Comparison of ENCODE assay signal across 24 cellular contexts in the genomic region with DNA sequence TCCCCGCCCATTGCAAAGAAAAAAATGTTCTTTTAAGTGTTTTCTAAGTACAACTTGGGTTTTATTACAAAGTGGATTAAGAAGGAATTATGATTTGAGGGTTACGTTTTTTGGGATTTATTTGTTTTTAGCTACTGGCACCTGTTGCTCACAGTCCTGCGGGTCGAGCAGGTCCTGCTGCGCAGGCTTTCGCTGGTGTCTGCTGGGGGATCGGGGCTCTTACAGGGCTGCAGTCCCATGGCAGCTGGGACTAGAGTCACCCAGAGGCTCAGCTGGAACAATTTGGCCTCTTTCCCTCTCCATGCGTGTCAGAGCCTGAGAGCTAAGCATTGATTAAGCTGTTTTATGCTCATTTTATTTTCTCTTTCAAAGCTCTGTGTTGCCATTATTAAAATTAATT.
"Had no signal": no experiment of that assay in that cellular context is flagged by ENCODE, and none has a peak within 500 bp of the region (broad histone marks: within the 10 kb centered on the region; RNA-seq: fewer than 3 reads in every experiment).

No MANE protein-coding gene starts in this region.

- H3K27me3 ChIP-seq: colonic mucosa, foreskin keratinocyte, left lung, neutrophil, right lobe of liver, testis, tibial nerve, upper lobe of right lung, vagina had no signal

- H3K27ac ChIP-seq: colonic mucosa, foreskin keratinocyte, left lung, lower lobe of right lung, neutrophil, psoas muscle, right lobe of liver, testis, tibial nerve, upper lobe of right lung, vagina had no signal

- ATAC-seq: foreskin keratinocyte; left lung; lower lobe of right lung; psoas muscle; right lobe of liver; stimulated activated memory B cell treated with anti-CD40 and anti-IgM and Interleukin-4, amounts not matched to agents 10 μg/mL and 1 μg/mL and 100 μg/mL, for 72 hours; stimulated activated naive CD8-positive, alpha-beta T cell treated with anti-CD3 and anti-CD28 coated beads, Interleukin-15, amount 100 ng/mL, for 72 hours; upper lobe of right lung had no signal

- H3K27ac Mint-ChIP-seq: endodermal cell; stimulated activated memory B cell treated with anti-CD40 and anti-IgM and Interleukin-4, amounts not matched to agents 10 μg/mL and 1 μg/mL and 100 μg/mL, for 72 hours had no signal

- H3K9me3 Mint-ChIP-seq: endodermal cell; naive B cell; stimulated activated memory B cell treated with anti-CD40 and anti-IgM and Interleukin-4, amounts not matched to agents 10 μg/mL and 1 μg/mL and 100 μg/mL, for 72 hours; stimulated activated naive CD8-positive, alpha-beta T cell treated with anti-CD3 and anti-CD28 coated beads, Interleukin-15, amount 100 ng/mL, for 72 hours had no signal

- H3K4me3 ChIP-seq: colonic mucosa, left lung, lower lobe of right lung, psoas muscle, right lobe of liver, testis, tibial nerve, upper lobe of right lung, vagina had no signal

- DNase-seq: colonic mucosa; dermis blood vessel endothelial cell; effector CD4-positive, alpha-beta T cell; endodermal cell; erythroblast; foreskin keratinocyte; islet precursor cell; left lung; lower lobe of right lung; mesenchymal stem cell; naive B cell; psoas muscle; retina; right lobe of liver; stimulated activated CD4-positive, alpha-beta T cell treated with anti-CD3 and anti-CD28 coated beads, Interleukin-15, amount 100 ng/mL, for 24 hours; stimulated activated CD4-positive, alpha-beta T cell treated with anti-CD3 and anti-CD28 coated beads, Interleukin-1b, Interleukin-23, amount 100 ng/mL, for 48 hours; stimulated activated CD4-positive, alpha-beta T cell treated with anti-CD3 and anti-CD28 coated beads, Interleukin-4, amount 100 ng/mL, for 24 hours; stimulated activated naive CD8-positive, alpha-beta T cell treated with anti-CD3 and anti-CD28 coated beads, Interleukin-15, amount 100 ng/mL, for 72 hours; testis; upper lobe of right lung had no signal

- H3K4me1 Mint-ChIP-seq: stimulated activated memory B cell treated with anti-CD40 and anti-IgM and Interleukin-4, amounts not matched to agents 10 μg/mL and 1 μg/mL and 100 μg/mL, for 72 hours had no signal

- H3K27me3 Mint-ChIP-seq: naive B cell; stimulated activated memory B cell treated with anti-CD40 and anti-IgM and Interleukin-4, amounts not matched to agents 10 μg/mL and 1 μg/mL and 100 μg/mL, for 72 hours; stimulated activated naive CD8-positive, alpha-beta T cell treated with anti-CD3 and anti-CD28 coated beads, Interleukin-15, amount 100 ng/mL, for 72 hours had no signal

- H3K9me3 ChIP-seq: colonic mucosa, left lung, lower lobe of right lung, neutrophil, psoas muscle, right lobe of liver, testis, tibial nerve, upper lobe of right lung, vagina had no signal

- H3K4me1 ChIP-seq: colonic mucosa, foreskin keratinocyte, left lung, lower lobe of right lung, psoas muscle, right lobe of liver, testis, tibial nerve, upper lobe of right lung, vagina had no signal

- H3K4me3 Mint-ChIP-seq: endodermal cell; stimulated activated memory B cell treated with anti-CD40 and anti-IgM and Interleukin-4, amounts not matched to agents 10 μg/mL and 1 μg/mL and 100 μg/mL, for 72 hours; stimulated activated naive CD8-positive, alpha-beta T cell treated with anti-CD3 and anti-CD28 coated beads, Interleukin-15, amount 100 ng/mL, for 72 hours had no signal
